Comparison of ENCODE assay signal across 8 cellular contexts in genomic region chr10:52729259-52730104, GRCh38. TPM values are rescaled to one million over a fixed set of nuclear protein-coding genes. Genes with fewer than 3 reads are reported as not detected.
A peak's percentile ranks its signal among the peaks of the same experiment; 100 is the strongest.
DNase-seq lines count a peak whose midpoint lies in the region; ATAC-seq and TF ChIP-seq lines count a peak whose summit lies in the region.

No MANE protein-coding gene starts in this region.

- H3K9me3 ChIP-seq in endocrine pancreas (ENCODE audit: control insufficient read depth, low read length) (no peaks in the 10 kb centered on the region), neural progenitor cell (ENCODE audit: low read depth) (no peaks in the 10 kb centered on the region)

- no peaks in the 10 kb centered on the region for H3K36me3 Mint-ChIP-seq in neural progenitor cell

- ATAC-seq in GM21786 (IDR thresholded peaks at IDR 0.05; ENCODE audit: unreplicated experiment), result peak; percentile 58
- no peak for ATAC-seq in HG03139 (IDR thresholded peaks at IDR 0.05; ENCODE audit: unreplicated experiment)
- no peak for ATAC-seq in GM18520 (IDR thresholded peaks at IDR 0.05; ENCODE audit: unreplicated experiment)
- no peak for ATAC-seq in HG03571 (IDR thresholded peaks at IDR 0.05; ENCODE audit: unreplicated experiment)

- no peaks in the 10 kb centered on the region for H3F3A ChIP-seq in neural progenitor cell (ENCODE audit: low read depth)

- no peak overlapping the region for H3K4me2 ChIP-seq in neural progenitor cell

- H3K9ac ChIP-seq in endocrine pancreas (ENCODE audit: control insufficient read depth, insufficient read depth, low read length) (no peak overlapping the region), neural progenitor cell (no peak overlapping the region)

- no peak overlapping the region for H2AFZ ChIP-seq in neural progenitor cell (replicated peaks)

- H4K20me1 ChIP-seq in neural progenitor cell (ENCODE audit: low read depth), result no peaks in the 10 kb centered on the region

- no peaks in the 10 kb centered on the region for H3K4me1 ChIP-seq in endocrine pancreas (ENCODE audit: control insufficient read depth, insufficient read depth, low read length)
- no peaks in the 10 kb centered on the region for H3K4me1 ChIP-seq in neural progenitor cell

- DNase-seq in NCI-H69 (lab: John Stamatoyannopoulos, UW), result peak; percentile 53
- peak; percentile 44 for DNase-seq in neural progenitor cell (ENCODE audit: low spot score)

- no peak overlapping the region for H3K4me3 Mint-ChIP-seq in neural progenitor cell

- H3K9me3 Mint-ChIP-seq in neural progenitor cell, result peaks cover 3% of the 10 kb centered on the region

- H3K4me3 ChIP-seq in endocrine pancreas (ENCODE audit: control insufficient read depth, insufficient read depth, low read length) (peak overlapping the region; percentile 22), neural progenitor cell (no peak overlapping the region)

- H3K27ac Mint-ChIP-seq in neural progenitor cell, result no peak overlapping the region

- H3K27me3 ChIP-seq in endocrine pancreas (ENCODE audit: control insufficient read depth, insufficient read depth, low read length) (no peaks in the 10 kb centered on the region), neural progenitor cell (no peaks in the 10 kb centered on the region)

- TF ChIP-seq CTCF in C4-2B (conservative IDR thresholded peaks at IDR 0.05) (peak; percentile 76), neural progenitor cell (IDR thresholded peaks at IDR 0.05) (peak; percentile 72)

- H3K36me3 ChIP-seq in endocrine pancreas (ENCODE audit: control insufficient read depth, insufficient read depth, low read length), result no peaks in the 10 kb centered on the region
- H3K36me3 ChIP-seq in neural progenitor cell, result no peaks in the 10 kb centered on the region

- H3K4me1 Mint-ChIP-seq in neural progenitor cell, result no peaks in the 10 kb centered on the region

- H3K27me3 Mint-ChIP-seq in neural progenitor cell (ENCODE audit: insufficient read depth, low read depth), result peaks cover 3% of the 10 kb centered on the region

- no peak overlapping the region for H3K27ac ChIP-seq in C4-2B
- no peak overlapping the region for H3K27ac ChIP-seq in neural progenitor cell

- H3K79me2 ChIP-seq in neural progenitor cell (ENCODE audit: low read depth), result no peaks in the 10 kb centered on the region

RNA-seq across cellular contexts. Expression of gene MBL2, which starts 43.1 kb away (rescaled TPM):
- not detected in 2 replicates for total RNA-seq in neural progenitor cell (ENCODE audit: low replicate concordance)
